ENCODE assay signal across 8 cellular contexts in genomic region chr17:7263071-7263800, GRCh38. TPM values are rescaled to one million over a fixed set of nuclear protein-coding genes. Genes with fewer than 3 reads are reported as not detected.
DNase-seq lines count a peak whose midpoint lies in the region; ATAC-seq and TF ChIP-seq lines count a peak whose summit lies in the region.

No MANE protein-coding gene starts in this region.

- no peaks in the 10 kb centered on the region for H3K36me3 ChIP-seq in BE2C

- peak overlapping the region; percentile 24 for H3K4me3 ChIP-seq in choroid plexus epithelial cell (ENCODE audit: low read depth, low read length)
- no peak overlapping the region for H3K4me3 ChIP-seq in BE2C (ENCODE audit: low read depth, low read length)

- DNase-seq in DMS53 treated with DMSO at 0.1 percent for 48 hours (lab: John Stamatoyannopoulos, UW; ENCODE audit: unreplicated experiment) (peak; percentile 48), NCI-H146 (lab: John Stamatoyannopoulos, UW) (peak; percentile 55), choroid plexus epithelial cell (ENCODE audit: low read depth) (no peak), mucosa of gallbladder (ENCODE audit: low spot score) (peak; percentile 57), anterior cingulate cortex (lab: John Stamatoyannopoulos, UW) (no peak), HCEC 1CT (no peak), BE2C (no peak)

- H3K9me3 ChIP-seq in BE2C, result no peaks in the 10 kb centered on the region

- TF ChIP-seq CTCF in choroid plexus epithelial cell (conservative IDR thresholded peaks at IDR 0.05; ENCODE audit: low read depth, low read length), result no peak
- no peak for TF ChIP-seq CTCF in BE2C (IDR thresholded peaks at IDR 0.05; ENCODE audit: low read depth, low read length)

- ATAC-seq in GM19023 (IDR thresholded peaks at IDR 0.05; ENCODE audit: unreplicated experiment), result no peak

- H3K4me1 ChIP-seq in BE2C, result no peaks in the 10 kb centered on the region

- peaks cover 5% of the 10 kb centered on the region; the same call in 1 of the 2 replicates for H3K27me3 ChIP-seq in BE2C

RNA-seq across cellular contexts. Expression of gene CLDN7, which starts 1.0 kb away (rescaled TPM):
- total RNA-seq in mucosa of gallbladder, result 248 TPM
- polyA plus RNA-seq in BE2C (2012; ENCODE audit: insufficient read depth, insufficient read length, low read depth), result 1.6 TPM

RNA-seq across cellular contexts. Expression of gene ELP5, which starts 11.2 kb away (rescaled TPM):
- 47.9 TPM for total RNA-seq in mucosa of gallbladder
- polyA plus RNA-seq in BE2C (2012; ENCODE audit: insufficient read depth, insufficient read length, low read depth), result 129 TPM

RNA-seq across cellular contexts. Expression of gene CTDNEP1, which starts 11.7 kb away (rescaled TPM):
- 107 TPM for total RNA-seq in mucosa of gallbladder
- 136 TPM for polyA plus RNA-seq in BE2C (2012; ENCODE audit: insufficient read depth, insufficient read length, low read depth)

RNA-seq across cellular contexts. Expression of gene SLC2A4, which starts 18.3 kb away (rescaled TPM):
- total RNA-seq in mucosa of gallbladder, result 7.6 TPM
- not detected for polyA plus RNA-seq in BE2C (2012; ENCODE audit: insufficient read depth, insufficient read length, low read depth)

RNA-seq across cellular contexts. Expression of gene GABARAP, which starts 21.0 kb away (rescaled TPM):
- total RNA-seq in mucosa of gallbladder, result 587 TPM
- polyA plus RNA-seq in BE2C (2012; ENCODE audit: insufficient read depth, insufficient read length, low read depth), result 101 TPM

Comparison
In these comparisons a context has a peak if more than half of its experiments do, and no peak if none do; other contexts are left out.
1. DNase-seq: peak in DMS53 treated with DMSO at 0.1 percent for 48 hours (single experiment), NCI-H146 (single experiment) and mucosa of gallbladder (single experiment); none in choroid plexus epithelial cell (single experiment), anterior cingulate cortex (0 of 58), HCEC 1CT (single experiment) and BE2C (single experiment).